ENCODE assay signal across 20 cellular contexts in the genomic region with DNA sequence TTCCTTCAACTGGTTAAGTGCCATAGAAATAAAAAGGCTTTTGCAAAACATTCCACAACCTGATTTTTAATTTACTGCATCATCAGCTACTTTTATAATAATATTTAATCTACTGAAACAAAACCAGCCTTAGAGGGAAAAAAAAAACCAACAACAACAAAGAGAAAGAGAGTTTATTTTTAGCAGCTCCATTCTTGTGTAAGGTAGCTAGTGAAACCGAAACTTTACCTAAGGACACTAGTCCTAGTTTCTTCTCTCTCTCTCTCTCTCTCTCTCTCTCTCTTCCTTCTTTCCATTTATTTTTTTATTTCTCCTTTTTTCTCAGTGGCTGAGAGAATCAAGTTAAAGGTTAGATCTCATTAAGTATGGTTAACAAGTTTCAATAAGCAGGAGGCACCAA. TPM values are rescaled to one million over a fixed set of nuclear protein-coding genes. Genes with fewer than 3 reads are reported as not detected.
A peak's percentile ranks its signal among the peaks of the same experiment; 100 is the strongest.
DNase-seq lines count a peak whose midpoint lies in the region; ATAC-seq lines count a peak whose summit lies in the region.
"Had no signal": no experiment of that assay in that cellular context is flagged by ENCODE, and none has a peak within 500 bp of the region (broad histone marks: within the 10 kb centered on the region; RNA-seq: fewer than 3 reads in every experiment).

No MANE protein-coding gene starts in this region.

- peaks cover 0 to 14% (median 0%) of the 10 kb centered on the region in 3 donors for H3K27me3 ChIP-seq in skeletal muscle tissue (ENCODE audit: control insufficient read depth in 3 of 3, insufficient read depth in 3 of 3, low read length in 3 of 3)
- H3K27me3 ChIP-seq: BLaER1 had no signal

- no peaks in the 10 kb centered on the region for H3K4me1 Mint-ChIP-seq in activated T-cell treated with anti-CD3 and anti-CD28 coated beads, Interleukin-2, amount 50 U/mL, for 72 hours (ENCODE audit: low read depth)
- H3K4me1 Mint-ChIP-seq: CD14-positive monocyte; CD4-positive, alpha-beta memory T cell had no signal

- H3K4me3 ChIP-seq in skeletal muscle tissue (ENCODE audit: low read length in 3 of 3) = peak overlapping the region in 1 of 3 donors; percentile 30
- H3K4me3 ChIP-seq: A549, BLaER1, GM23338 had no signal

- H3K36me3 ChIP-seq in skeletal muscle tissue (ENCODE audit: control insufficient read depth in 3 of 3, insufficient read depth in 3 of 3, low read length in 3 of 3) = no peaks in the 10 kb centered on the region
- H3K36me3 ChIP-seq: BLaER1 had no signal

- no peaks in the 10 kb centered on the region for H3K9me3 Mint-ChIP-seq in activated T-cell treated with anti-CD3 and anti-CD28 coated beads, Interleukin-2, amount 50 U/mL, for 72 hours
- H3K9me3 Mint-ChIP-seq: CD4-positive, alpha-beta memory T cell; GM23338; HFFc6 had no signal

- no peaks in the 10 kb centered on the region for H3K9me3 ChIP-seq in skeletal muscle tissue (ENCODE audit: control insufficient read depth in 3 of 3, low read length in 3 of 3)
- H3K9me3 ChIP-seq: A549, BLaER1 had no signal

- no peak for ATAC-seq in activated T-cell treated with anti-CD3 and anti-CD28 coated beads, Interleukin-2, amount 50 U/mL, for 72 hours (replicated peaks in 1 of 2)
- ATAC-seq: A549, GM23338, HCT116 had no signal

- H3K36me3 Mint-ChIP-seq in activated T-cell treated with anti-CD3 and anti-CD28 coated beads, Interleukin-2, amount 50 U/mL, for 72 hours (ENCODE audit: insufficient read depth in 2 of 2) = no peaks in the 10 kb centered on the region
- H3K36me3 Mint-ChIP-seq: CD14-positive monocyte; CD4-positive, alpha-beta memory T cell had no signal

- peaks cover 50% of the 10 kb centered on the region for H3K27me3 Mint-ChIP-seq in activated T-cell treated with anti-CD3 and anti-CD28 coated beads, Interleukin-2, amount 50 U/mL, for 72 hours (ENCODE audit: low read depth)

- H3K27ac Mint-ChIP-seq in activated T-cell treated with anti-CD3 and anti-CD28 coated beads, Interleukin-2, amount 50 U/mL, for 72 hours = peak overlapping the region; percentile 65
- H3K27ac Mint-ChIP-seq: CD14-positive monocyte; CD4-positive, alpha-beta memory T cell; GM23338; HFFc6 had no signal

- no peak for DNase-seq in activated T-cell treated with anti-CD3 and anti-CD28 coated beads, Interleukin-2, amount 50 U/mL, for 72 hours
- DNase-seq in activated T-cell treated with anti-CD3 and anti-CD28 coated beads, Interleukin-2, amount 50 U/mL, for 1 hour = no peak
- DNase-seq in RPMI8226 (peak; percentile 54), NCI-H82 (lab: John Stamatoyannopoulos, UW) (no peak), SW 1271 (lab: John Stamatoyannopoulos, UW) (no peak), glomerular visceral epithelial cell (ENCODE audit: extremely low spot score) (no peak)
- DNase-seq: CD4-positive, alpha-beta memory T cell; DMS153; DMS79; GDM1; H7; HFFc6; IMR-90 had no signal

- peak overlapping the region; percentile 17 for H3K27ac ChIP-seq in skeletal muscle tissue (ENCODE audit: low read depth, low read length)
- H3K27ac ChIP-seq: 22Rv1, A549, BLaER1 had no signal

- no peak overlapping the region for H3K4me3 Mint-ChIP-seq in activated T-cell treated with anti-CD3 and anti-CD28 coated beads, Interleukin-2, amount 50 U/mL, for 72 hours
- H3K4me3 Mint-ChIP-seq: CD4-positive, alpha-beta memory T cell; GM23338; HFFc6 had no signal

- H3K9ac ChIP-seq in skeletal muscle tissue (ENCODE audit: low read depth in 1 of 3, low read length in 3 of 3) = peak overlapping the region; percentile 33 to 60 (median 40)
- H3K9ac ChIP-seq: BLaER1 had no signal

- H3K4me1 ChIP-seq in skeletal muscle tissue (ENCODE audit: control insufficient read depth in 3 of 3, insufficient read depth in 3 of 3, low read length in 3 of 3) = peaks cover 4 to 14% (median 4%) of the 10 kb centered on the region in 3 donors
- H3K4me1 ChIP-seq: A549 had no signal

RNA-seq across cellular contexts. Expression of gene EN1, which starts 21.4 kb away (rescaled TPM):
- total RNA-seq in activated T-cell treated with anti-CD3 and anti-CD28 coated beads, Interleukin-2, amount 50 U/mL, for 72 hours = not detected
- 4.2 TPM for total RNA-seq in skeletal muscle tissue
- total RNA-seq: CD4-positive, alpha-beta memory T cell; H7; HFFc6; IMR-90 had no signal
